Comparison of ENCODE assay signal across 8 cellular contexts in the genomic region with DNA sequence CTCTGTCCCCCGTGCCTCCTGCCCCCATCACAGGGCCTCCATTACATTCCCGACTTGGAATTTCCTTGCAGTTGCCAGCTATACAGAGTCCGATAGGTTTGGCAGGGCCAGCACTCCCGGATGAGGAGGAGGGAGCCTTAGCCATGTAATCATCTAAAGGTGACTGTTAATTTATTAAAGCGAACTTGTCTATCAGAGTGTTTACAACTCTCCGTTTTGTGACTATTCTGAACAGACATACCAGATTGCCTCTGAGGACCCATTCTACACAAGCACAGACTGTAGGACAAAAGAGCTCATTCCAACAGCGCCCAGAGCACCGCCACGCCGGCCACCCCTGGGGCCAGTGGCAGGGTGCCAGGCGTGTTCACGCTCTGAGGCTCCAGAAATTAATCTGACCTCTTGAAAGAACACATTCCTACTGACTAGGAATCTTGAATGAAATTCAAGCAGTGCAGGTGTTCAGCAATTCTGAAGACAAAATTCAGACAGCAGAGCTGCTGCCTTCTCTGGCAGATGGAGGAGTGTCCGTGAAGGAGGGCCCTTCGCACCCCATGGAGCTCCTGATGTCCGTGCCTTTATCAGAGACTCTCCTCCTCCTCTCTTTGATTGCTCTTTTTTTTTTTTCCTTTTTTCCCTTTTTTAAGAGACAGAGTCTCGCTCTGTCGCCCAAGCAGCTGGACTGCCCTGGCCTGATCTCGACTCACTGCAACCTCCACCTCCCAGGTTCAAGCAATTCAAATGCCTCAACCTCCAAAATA. TPM values are rescaled to one million over a fixed set of nuclear protein-coding genes. Genes with fewer than 3 reads are reported as not detected.
A peak's percentile ranks its signal among the peaks of the same experiment; 100 is the strongest.
DNase-seq lines count a peak whose midpoint lies in the region; ATAC-seq and TF ChIP-seq lines count a peak whose summit lies in the region.

No MANE protein-coding gene starts in this region.

- intact Hi-C loops in testis (cut with DNase I; ENCODE audit: low total_unique reads), result no loop called here

- no peak overlapping the region for H3K4me3 ChIP-seq in testis

- TF ChIP-seq CTCF in GM20000 (IDR thresholded peaks at IDR 0.05; ENCODE audit: extremely low read depth, missing control alignments), result no peak
- no peak for TF ChIP-seq CTCF in testis (IDR thresholded peaks at IDR 0.05)

- no peaks in the 10 kb centered on the region for H3K36me3 ChIP-seq in testis (ENCODE audit: low read depth, missing control alignments)

- H3K9me3 ChIP-seq in testis, result no peaks in the 10 kb centered on the region

- H3K27ac ChIP-seq in testis, result peak overlapping the region in 1 of 2 donors; percentile 31

- no peak for TF ChIP-seq POLR2A in testis (IDR thresholded peaks at IDR 0.05)

- H3K4me1 ChIP-seq in testis, result peaks cover 9% of the 10 kb centered on the region

- DNase-seq in NCI-H748 (lab: John Stamatoyannopoulos, UW; ENCODE audit: unreplicated experiment) (peak; percentile 31), NCI-H748 treated with DMSO at 0.1 percent for 48 hours (lab: John Stamatoyannopoulos, UW) (no peak), dedifferentiated amniotic fluid mesenchymal stem cell (ENCODE audit: extremely low spot score) (peak; percentile 64), mesenteric fat pad (ENCODE audit: low spot score) (peak; percentile 47), SKM-1 (lab: John Stamatoyannopoulos, UW; ENCODE audit: unreplicated experiment) (no peak), GM20000 (ENCODE audit: low spot score) (no peak), testis (no peak)

- H3K27me3 ChIP-seq in testis, result no peaks in the 10 kb centered on the region

- no peak for ATAC-seq in GM19023 (IDR thresholded peaks at IDR 0.05; ENCODE audit: unreplicated experiment)

- 26 to 44% methylated on average over 18 of the region's 18 CpGs for WGBS in testis, 2 donors

RNA-seq across cellular contexts. Expression of a gene that starts 58.1 kb away (rescaled TPM):
- 58.9 TPM for total RNA-seq in mesenteric fat pad
- 10 to 100 TPM; 46.3 to 59.8 TPM for total RNA-seq in testis
- 23.6 TPM for polyA plus RNA-seq in testis (ENCODE audit: insufficient read depth, low read depth, low replicate concordance)

Comparison
In these comparisons a context has a peak if more than half of its experiments do, and no peak if none do; other contexts are left out.
1. DNase-seq: peak in NCI-H748 (single experiment), dedifferentiated amniotic fluid mesenchymal stem cell (single experiment) and mesenteric fat pad (single experiment); none in NCI-H748 treated with DMSO at 0.1 percent for 48 hours (single experiment), SKM-1 (single experiment), GM20000 (single experiment) and testis (single experiment).